15 cellular contexts compared by ENCODE assay signal in genomic region chr9:100088202-100088601, GRCh38. TPM values are rescaled to one million over a fixed set of nuclear protein-coding genes. Genes with fewer than 3 reads are reported as not detected.
DNase-seq lines count a peak whose midpoint lies in the region; ATAC-seq and TF ChIP-seq lines count a peak whose summit lies in the region.
"Had no signal": no experiment of that assay in that cellular context is flagged by ENCODE, and none has a peak within 500 bp of the region (broad histone marks: within the 10 kb centered on the region; RNA-seq: fewer than 3 reads in every experiment).

No MANE protein-coding gene starts in this region.

- peaks cover 8% of the 10 kb centered on the region for H3K36me3 Mint-ChIP-seq in activated CD8-positive, alpha-beta memory T cell treated with anti-CD3 and anti-CD28 coated beads, Interleukin-2, amount 10 ng/mL, durations not matched to agents 7 days and 5 days
- H3K36me3 Mint-ChIP-seq in activated naive CD8-positive, alpha-beta T cell treated with anti-CD3 and anti-CD28 coated beads, Interleukin-2, amount 50 U/mL, for 24 hours (ENCODE audit: low read depth): no peaks in the 10 kb centered on the region
- no peaks in the 10 kb centered on the region for H3K36me3 Mint-ChIP-seq in natural killer cell treated with Interleukin-12 subunit alpha and Interleukin-12 subunit beta and Interleukin-15 and Interleukin-18, amount 100 ng/mL, for 72 hours

- peak overlapping the region; percentile 84 for H3K27ac Mint-ChIP-seq in activated CD8-positive, alpha-beta memory T cell treated with anti-CD3 and anti-CD28 coated beads, Interleukin-2, amount 10 ng/mL, durations not matched to agents 7 days and 5 days
- peak overlapping the region; percentile 54 for H3K27ac Mint-ChIP-seq in activated naive CD8-positive, alpha-beta T cell treated with anti-CD3 and anti-CD28 coated beads, Interleukin-2, amount 50 U/mL, for 24 hours
- H3K27ac Mint-ChIP-seq in natural killer cell treated with Interleukin-12 subunit alpha and Interleukin-12 subunit beta and Interleukin-15 and Interleukin-18, amount 100 ng/mL, for 72 hours: peak overlapping the region; percentile 74 to 81

- H3K27me3 ChIP-seq in body of pancreas: no peaks in the 10 kb centered on the region
- H3K27me3 ChIP-seq: heart left ventricle, upper lobe of right lung had no signal

- no peaks in the 10 kb centered on the region for H3K27me3 Mint-ChIP-seq in activated CD8-positive, alpha-beta memory T cell treated with anti-CD3 and anti-CD28 coated beads, Interleukin-2, amount 10 ng/mL, durations not matched to agents 7 days and 5 days
- H3K27me3 Mint-ChIP-seq in activated naive CD8-positive, alpha-beta T cell treated with anti-CD3 and anti-CD28 coated beads, Interleukin-2, amount 50 U/mL, for 24 hours: no peaks in the 10 kb centered on the region
- no peaks in the 10 kb centered on the region for H3K27me3 Mint-ChIP-seq in natural killer cell treated with Interleukin-12 subunit alpha and Interleukin-12 subunit beta and Interleukin-15 and Interleukin-18, amount 100 ng/mL, for 72 hours

- no peak for DNase-seq in activated CD8-positive, alpha-beta memory T cell treated with anti-CD3 and anti-CD28 coated beads, Interleukin-2, amount 10 ng/mL, durations not matched to agents 7 days and 5 days
- no peak for DNase-seq in activated CD8-positive, alpha-beta memory T cell treated with anti-CD3 and anti-CD28 coated beads, Interleukin-2, amount 50 U/mL, for 4 hours
- DNase-seq in NCI-H226 (peak; percentile 63), amniotic stem cell (lab: John Stamatoyannopoulos, UW) (no peak), body of pancreas (no peak)
- DNase-seq in activated naive CD8-positive, alpha-beta T cell treated with anti-CD3 and anti-CD28 coated beads, Interleukin-2, amount 50 U/mL, for 24 hours: no peak
- DNase-seq in natural killer cell treated with Interleukin-12 subunit alpha and Interleukin-12 subunit beta and Interleukin-15 and Interleukin-18, amount 100 ng/mL, for 72 hours (ENCODE audit: low spot score): no peak
- DNase-seq: GM23248, heart left ventricle, left ventricle myocardium superior, PC-9, T-helper 1 cell, upper lobe of right lung had no signal

- no peaks in the 10 kb centered on the region for H3K36me3 ChIP-seq in body of pancreas (replicated peaks in 1 of 2; ENCODE audit: insufficient read depth in 1 of 2, low read depth in 2 of 2)
- H3K36me3 ChIP-seq: heart left ventricle, upper lobe of right lung had no signal

- no peaks in the 10 kb centered on the region for H3K9me3 ChIP-seq in body of pancreas
- H3K9me3 ChIP-seq: heart left ventricle, upper lobe of right lung had no signal

- intact Hi-C loops in body of pancreas (cut with DNase I): no loop called here

- no peak for TF ChIP-seq CTCF in body of pancreas (IDR thresholded peaks at IDR 0.05)

- WGBS in body of pancreas, 2 donors: 73 to 78% methylated on average over 4 of the region's 4 CpGs

- CTCF ChIA-PET in activated CD8-positive, alpha-beta memory T cell treated with anti-CD3 and anti-CD28 coated beads, Interleukin-2, amount 10 ng/mL, durations not matched to agents 7 days and 5 days (lab: Charles Lee): no interaction called here

- ATAC-seq in activated CD8-positive, alpha-beta memory T cell treated with anti-CD3 and anti-CD28 coated beads, Interleukin-2, amount 10 ng/mL, durations not matched to agents 7 days and 5 days: no peak
- ATAC-seq in activated naive CD8-positive, alpha-beta T cell treated with anti-CD3 and anti-CD28 coated beads, Interleukin-2, amount 50 U/mL, for 24 hours: peak; percentile 38
- ATAC-seq in natural killer cell treated with Interleukin-12 subunit alpha and Interleukin-12 subunit beta and Interleukin-15 and Interleukin-18, amount 100 ng/mL, for 72 hours: peak; percentile 37 to 41
- ATAC-seq in HG02571 (IDR thresholded peaks at IDR 0.05; ENCODE audit: unreplicated experiment): no peak
- no peak for ATAC-seq in body of pancreas
- ATAC-seq: heart left ventricle, left ventricle myocardium superior, upper lobe of right lung had no signal

- peaks cover 57% of the 10 kb centered on the region for H3K4me1 Mint-ChIP-seq in activated CD8-positive, alpha-beta memory T cell treated with anti-CD3 and anti-CD28 coated beads, Interleukin-2, amount 10 ng/mL, durations not matched to agents 7 days and 5 days
- H3K4me1 Mint-ChIP-seq in activated naive CD8-positive, alpha-beta T cell treated with anti-CD3 and anti-CD28 coated beads, Interleukin-2, amount 50 U/mL, for 24 hours: peaks cover 76% of the 10 kb centered on the region
- peaks cover 61 to 71% of the 10 kb centered on the region in 2 donors for H3K4me1 Mint-ChIP-seq in natural killer cell treated with Interleukin-12 subunit alpha and Interleukin-12 subunit beta and Interleukin-15 and Interleukin-18, amount 100 ng/mL, for 72 hours (ENCODE audit: low read depth in 2 of 2)

- TF ChIP-seq POLR2A in body of pancreas (IDR thresholded peaks at IDR 0.05): no peak

- H3K4me1 ChIP-seq in body of pancreas: peaks cover 35% of the 10 kb centered on the region

- no peak overlapping the region for H3K27ac ChIP-seq in body of pancreas
- H3K27ac ChIP-seq: GM23248, heart left ventricle, PC-9, skin epidermis, upper lobe of right lung had no signal

- H3K9me3 Mint-ChIP-seq in activated CD8-positive, alpha-beta memory T cell treated with anti-CD3 and anti-CD28 coated beads, Interleukin-2, amount 10 ng/mL, durations not matched to agents 7 days and 5 days (ENCODE audit: low read depth): no peaks in the 10 kb centered on the region
- H3K9me3 Mint-ChIP-seq in activated naive CD8-positive, alpha-beta T cell treated with anti-CD3 and anti-CD28 coated beads, Interleukin-2, amount 50 U/mL, for 24 hours: no peaks in the 10 kb centered on the region
- H3K9me3 Mint-ChIP-seq in natural killer cell treated with Interleukin-12 subunit alpha and Interleukin-12 subunit beta and Interleukin-15 and Interleukin-18, amount 100 ng/mL, for 72 hours: no peaks in the 10 kb centered on the region

- no peak overlapping the region for H3K4me3 ChIP-seq in body of pancreas
- H3K4me3 ChIP-seq: GM23248, heart left ventricle, PC-9, skin epidermis, upper lobe of right lung had no signal

- peak overlapping the region; percentile 65 for H3K4me3 Mint-ChIP-seq in activated CD8-positive, alpha-beta memory T cell treated with anti-CD3 and anti-CD28 coated beads, Interleukin-2, amount 10 ng/mL, durations not matched to agents 7 days and 5 days
- peak overlapping the region; percentile 62 for H3K4me3 Mint-ChIP-seq in activated naive CD8-positive, alpha-beta T cell treated with anti-CD3 and anti-CD28 coated beads, Interleukin-2, amount 50 U/mL, for 24 hours
- H3K4me3 Mint-ChIP-seq in natural killer cell treated with Interleukin-12 subunit alpha and Interleukin-12 subunit beta and Interleukin-15 and Interleukin-18, amount 100 ng/mL, for 72 hours: peak overlapping the region; percentile 89

RNA-seq across cellular contexts. Expression of gene ERP44, which starts 10.6 kb away (rescaled TPM):
- 10 to 100 TPM; 16.0 to 19.6 TPM for total RNA-seq in activated CD8-positive, alpha-beta memory T cell treated with anti-CD3 and anti-CD28 coated beads, Interleukin-2, amount 10 ng/mL, durations not matched to agents 7 days and 5 days
- 10 to 100 TPM; 13.1 to 26.3 TPM for total RNA-seq in natural killer cell treated with Interleukin-12 subunit alpha and Interleukin-12 subunit beta and Interleukin-15 and Interleukin-18, amount 100 ng/mL, for 72 hours
- total RNA-seq in body of pancreas: 10 to 100 TPM; 11.2 to 11.5 TPM

RNA-seq across cellular contexts. Expression of gene INVS, which starts 10.8 kb away (rescaled TPM):
- total RNA-seq in activated CD8-positive, alpha-beta memory T cell treated with anti-CD3 and anti-CD28 coated beads, Interleukin-2, amount 10 ng/mL, durations not matched to agents 7 days and 5 days: 10 to 100 TPM; 21.3 TPM
- total RNA-seq in natural killer cell treated with Interleukin-12 subunit alpha and Interleukin-12 subunit beta and Interleukin-15 and Interleukin-18, amount 100 ng/mL, for 72 hours: 10 to 100 TPM; 22.1 to 32.8 TPM
- 10 to 100 TPM; 28.3 to 29.8 TPM for total RNA-seq in body of pancreas

Comparison
In these comparisons a context has a peak if more than half of its experiments do, and no peak if none do; other contexts are left out.
1. ATAC-seq: peak in activated naive CD8-positive, alpha-beta T cell treated with anti-CD3 and anti-CD28 coated beads, Interleukin-2, amount 50 U/mL, for 24 hours (single experiment) and natural killer cell treated with Interleukin-12 subunit alpha and Interleukin-12 subunit beta and Interleukin-15 and Interleukin-18, amount 100 ng/mL, for 72 hours (2 of 2); none in activated CD8-positive, alpha-beta memory T cell treated with anti-CD3 and anti-CD28 coated beads, Interleukin-2, amount 10 ng/mL, durations not matched to agents 7 days and 5 days (single experiment), HG02571 (single experiment) and body of pancreas (single experiment).
2. Peak in every context shown above with its lines, with median percentiles within 50 percentile points of each other: H3K27ac Mint-ChIP-seq and H3K4me3 Mint-ChIP-seq.